In the genomic region with DNA sequence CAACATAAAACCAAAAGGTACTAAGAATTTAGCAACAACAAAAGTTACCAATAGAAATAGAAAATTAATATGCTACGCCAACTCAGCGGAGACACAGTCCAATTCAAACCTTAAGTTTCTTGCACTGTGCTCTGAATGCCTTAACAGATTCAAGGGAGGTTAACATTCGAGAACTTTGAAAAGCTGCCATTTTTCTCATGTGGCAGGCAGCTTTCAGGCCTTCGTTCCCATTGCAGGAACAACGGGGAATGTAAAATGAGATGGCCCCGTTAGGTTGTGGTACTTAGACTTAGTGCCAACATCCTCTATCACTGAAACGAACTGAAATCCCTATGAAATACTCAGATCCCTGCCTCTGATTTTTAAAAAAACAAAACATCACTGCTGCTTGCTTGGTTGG, we compare ENCODE assay signal across 14 cellular contexts. TPM values are rescaled to one million over a fixed set of nuclear protein-coding genes. Genes with fewer than 3 reads are reported as not detected.
DNase-seq lines count a peak whose midpoint lies in the region; ATAC-seq and TF ChIP-seq lines count a peak whose summit lies in the region.
"Had no signal": no experiment of that assay in that cellular context is flagged by ENCODE, and none has a peak within 500 bp of the region (broad histone marks: within the 10 kb centered on the region; RNA-seq: fewer than 3 reads in every experiment).

No MANE protein-coding gene starts in this region.

- peaks cover 12 to 27% of the 10 kb centered on the region in 2 donors for H3K36me3 Mint-ChIP-seq in activated T-cell treated with anti-CD3 and anti-CD28 coated beads, Interleukin-2, amount 50 U/mL, for 72 hours (ENCODE audit: insufficient read depth in 2 of 2)
- H3K36me3 Mint-ChIP-seq in activated naive CD8-positive, alpha-beta T cell treated with anti-CD3 and anti-CD28 coated beads, Interleukin-2, amount 50 U/mL, for 24 hours (ENCODE audit: low read depth): peaks cover 51% of the 10 kb centered on the region

- H3K9me3 Mint-ChIP-seq in activated T-cell treated with anti-CD3 and anti-CD28 coated beads, Interleukin-2, amount 50 U/mL, for 72 hours: no peaks in the 10 kb centered on the region
- no peaks in the 10 kb centered on the region for H3K9me3 Mint-ChIP-seq in activated naive CD8-positive, alpha-beta T cell treated with anti-CD3 and anti-CD28 coated beads, Interleukin-2, amount 50 U/mL, for 24 hours

- H3K4me3 ChIP-seq in uterus: no peak overlapping the region
- no peak overlapping the region for H3K4me3 ChIP-seq in mucosa of descending colon
- H3K4me3 ChIP-seq: PC-9, suprapubic skin had no signal

- no peaks in the 10 kb centered on the region for H3K27me3 Mint-ChIP-seq in activated T-cell treated with anti-CD3 and anti-CD28 coated beads, Interleukin-2, amount 50 U/mL, for 72 hours (ENCODE audit: low read depth)
- H3K27me3 Mint-ChIP-seq in activated naive CD8-positive, alpha-beta T cell treated with anti-CD3 and anti-CD28 coated beads, Interleukin-2, amount 50 U/mL, for 24 hours: no peaks in the 10 kb centered on the region

- no peaks in the 10 kb centered on the region for H3K9me3 ChIP-seq in uterus
- peaks cover 2% of the 10 kb centered on the region for H3K9me3 ChIP-seq in mucosa of descending colon
- H3K9me3 ChIP-seq: suprapubic skin had no signal

- no peak for DNase-seq in activated T-cell treated with anti-CD3 and anti-CD28 coated beads, Interleukin-2, amount 50 U/mL, for 72 hours
- DNase-seq in activated T-cell treated with anti-CD3 and anti-CD28 coated beads, Interleukin-2, amount 50 U/mL, for 48 hours: no peak
- DNase-seq in activated naive CD8-positive, alpha-beta T cell treated with anti-CD3 and anti-CD28 coated beads, Interleukin-2, amount 50 U/mL, for 24 hours: no peak
- peak; percentile 60 for DNase-seq in midbrain (lab: John Stamatoyannopoulos, UW)
- DNase-seq in uterus: no peak
- DNase-seq in mucosa of descending colon: no peak
- DNase-seq: DND-41; glutamatergic neuron; NCI-H2171; stimulated activated CD4-positive, alpha-beta T cell treated with anti-CD3 and anti-CD28 coated beads, Interleukin-2, amount 100 ng/mL, for 48 hours had no signal

- H3K27ac ChIP-seq in uterus: peak overlapping the region; percentile 46 to 63
- H3K27ac ChIP-seq: PC-9, suprapubic skin had no signal

- peaks cover 11 to 13% of the 10 kb centered on the region in 2 donors for H3K4me1 ChIP-seq in uterus
- H3K4me1 ChIP-seq in mucosa of descending colon (ENCODE audit: low read depth): peaks cover 8% of the 10 kb centered on the region

- ATAC-seq in activated T-cell treated with anti-CD3 and anti-CD28 coated beads, Interleukin-2, amount 50 U/mL, for 72 hours (replicated peaks in 1 of 2): no peak
- no peak for ATAC-seq in activated naive CD8-positive, alpha-beta T cell treated with anti-CD3 and anti-CD28 coated beads, Interleukin-2, amount 50 U/mL, for 24 hours
- no peak for ATAC-seq in HG03520 (IDR thresholded peaks at IDR 0.05; ENCODE audit: unreplicated experiment)
- ATAC-seq in SK-N-SH treated with all-trans-retinoic acid at 6 μM for 48 hours: no peak
- no peak for ATAC-seq in mucosa of descending colon

- no peak for TF ChIP-seq POLR2A in uterus (IDR thresholded peaks at IDR 0.05)

- peak overlapping the region; percentile 72 to 84 for H3K4me3 Mint-ChIP-seq in activated T-cell treated with anti-CD3 and anti-CD28 coated beads, Interleukin-2, amount 50 U/mL, for 72 hours
- H3K4me3 Mint-ChIP-seq in activated naive CD8-positive, alpha-beta T cell treated with anti-CD3 and anti-CD28 coated beads, Interleukin-2, amount 50 U/mL, for 24 hours: peak overlapping the region; percentile 34

- no peaks in the 10 kb centered on the region for H3K27me3 ChIP-seq in uterus
- H3K27me3 ChIP-seq: suprapubic skin had no signal

- peaks cover 95% of the 10 kb centered on the region for H3K4me1 Mint-ChIP-seq in activated T-cell treated with anti-CD3 and anti-CD28 coated beads, Interleukin-2, amount 50 U/mL, for 72 hours (ENCODE audit: low read depth)
- peaks cover 96% of the 10 kb centered on the region for H3K4me1 Mint-ChIP-seq in activated naive CD8-positive, alpha-beta T cell treated with anti-CD3 and anti-CD28 coated beads, Interleukin-2, amount 50 U/mL, for 24 hours

- H3K36me3 ChIP-seq in uterus: no peaks in the 10 kb centered on the region
- no peaks in the 10 kb centered on the region for H3K36me3 ChIP-seq in mucosa of descending colon (ENCODE audit: low read depth)

- TF ChIP-seq CTCF in uterus (IDR thresholded peaks at IDR 0.05): no peak
- no peak for TF ChIP-seq CTCF in mucosa of descending colon (IDR thresholded peaks at IDR 0.05)

- peak overlapping the region; percentile 88 for H3K27ac Mint-ChIP-seq in activated T-cell treated with anti-CD3 and anti-CD28 coated beads, Interleukin-2, amount 50 U/mL, for 72 hours
- H3K27ac Mint-ChIP-seq in activated naive CD8-positive, alpha-beta T cell treated with anti-CD3 and anti-CD28 coated beads, Interleukin-2, amount 50 U/mL, for 24 hours: peak overlapping the region; percentile 73

- intact Hi-C loops in uterus (cut with DNase I; ENCODE audit: low total_unique reads) (no loop called here), mucosa of descending colon (cut with DNase I, micrococcal nuclease) (no loop called here)

TF ChIP-seq in SK-N-SH treated with all-trans-retinoic acid at 6 μM for 48 hours, 23 proteins besides CTCF, POLR2A, EP300 and RAD21 (continues in another document):
- TF ChIP-seq ZFP30 (CRISPR knock-in tag; IDR thresholded peaks at IDR 0.05) (no peak), CREB5 (CRISPR knock-in tag; IDR thresholded peaks at IDR 0.05; ENCODE audit: low read depth) (no peak), ZC3H10 (CRISPR knock-in tag; IDR thresholded peaks at IDR 0.05) (no peak), ISL1 (CRISPR knock-in tag; IDR thresholded peaks at IDR 0.05) (no peak), ZNF565 (CRISPR knock-in tag; conservative IDR thresholded peaks at IDR 0.05; ENCODE audit: low read depth) (no peak), PATZ1 (CRISPR knock-in tag; IDR thresholded peaks at IDR 0.05; ENCODE audit: borderline replicate concordance) (no peak), CSDC2 (CRISPR knock-in tag; IDR thresholded peaks at IDR 0.05) (no peak)
- TF ChIP-seq, protein P1, sequence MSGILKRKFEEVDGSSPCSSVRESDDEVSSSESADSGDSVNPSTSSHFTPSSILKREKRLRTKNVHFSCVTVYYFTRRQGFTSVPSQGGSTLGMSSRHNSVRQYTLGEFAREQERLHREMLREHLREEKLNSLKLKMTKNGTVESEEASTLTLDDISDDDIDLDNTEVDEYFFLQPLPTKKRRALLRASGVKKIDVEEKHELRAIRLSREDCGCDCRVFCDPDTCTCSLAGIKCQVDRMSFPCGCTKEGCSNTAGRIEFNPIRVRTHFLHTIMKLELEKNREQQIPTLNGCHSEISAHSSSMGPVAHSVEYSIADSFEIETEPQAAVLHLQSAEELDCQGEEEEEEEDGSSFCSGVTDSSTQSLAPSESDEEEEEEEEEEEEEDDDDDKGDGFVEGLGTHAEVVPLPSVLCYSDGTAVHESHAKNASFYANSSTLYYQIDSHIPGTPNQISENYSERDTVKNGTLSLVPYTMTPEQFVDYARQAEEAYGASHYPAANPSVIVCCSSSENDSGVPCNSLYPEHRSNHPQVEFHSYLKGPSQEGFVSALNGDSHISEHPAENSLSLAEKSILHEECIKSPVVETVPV (CRISPR knock-in tag; IDR thresholded peaks at IDR 0.05): no peak

RNA-seq across cellular contexts. Expression of gene FNBP1, which starts 22.4 kb away (rescaled TPM):
- 100 to 1,000 TPM; 301 to 323 TPM for total RNA-seq in activated T-cell treated with anti-CD3 and anti-CD28 coated beads, Interleukin-2, amount 50 U/mL, for 72 hours
- 100 to 1,000 TPM in 1 of 4 donors, 10 to 100 TPM in 3; 18.5 to 102 (median 77.2) TPM for total RNA-seq in uterus
- total RNA-seq in mucosa of descending colon: 100 to 1,000 TPM in 1 of 3 donors, 10 to 100 TPM in 2; 40.9 to 176 (median 42.0) TPM

RNA-seq across cellular contexts. Expression of gene GPR107, which starts 33.1 kb away (rescaled TPM):
- 10 to 100 TPM; 27.3 to 31.7 TPM for total RNA-seq in activated T-cell treated with anti-CD3 and anti-CD28 coated beads, Interleukin-2, amount 50 U/mL, for 72 hours
- total RNA-seq in uterus: 10 to 100 TPM; 10.8 to 41.5 (median 26.7) TPM
- total RNA-seq in mucosa of descending colon: 10 to 100 TPM; 39.7 to 50.1 (median 49.1) TPM
